ENCODE assay signal across 8 cellular contexts in the genomic region with DNA sequence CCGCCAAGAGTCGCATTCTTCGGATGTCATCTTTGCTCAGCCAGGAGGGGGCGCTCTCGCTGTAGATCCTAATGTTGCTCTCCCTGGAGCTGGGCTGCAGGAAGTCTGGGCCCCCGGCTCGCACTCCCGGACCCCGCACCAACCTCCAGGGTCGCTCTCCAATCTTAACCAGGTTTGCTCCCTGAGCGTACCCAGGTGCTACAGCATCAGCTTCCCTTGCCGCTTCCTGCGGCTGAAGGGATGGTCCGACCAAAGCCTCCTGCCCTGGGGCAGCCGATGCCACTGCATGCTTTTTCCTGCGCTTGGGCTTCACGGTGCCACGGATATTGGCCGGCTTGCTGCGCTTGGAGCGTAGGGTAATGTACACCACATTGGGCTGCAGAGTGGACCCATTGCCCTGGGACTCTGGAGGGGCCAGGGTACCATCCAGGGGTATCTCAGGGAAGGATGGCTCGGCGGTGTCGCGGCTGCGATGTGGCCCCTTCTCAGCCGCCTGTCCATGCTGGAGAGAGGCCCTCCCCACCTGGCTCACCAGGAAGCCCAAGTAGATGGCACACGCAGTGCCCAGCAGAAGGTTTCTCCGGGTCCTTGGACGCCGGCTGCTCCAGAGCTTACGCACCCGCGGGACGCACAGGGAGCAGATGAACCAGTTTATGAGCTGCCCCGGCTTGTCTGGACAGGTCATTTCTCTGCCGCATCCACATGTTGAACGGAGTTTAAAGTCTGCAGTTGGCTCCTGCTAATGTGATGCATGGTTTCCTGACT. TPM values are rescaled to one million over a fixed set of nuclear protein-coding genes. Genes with fewer than 3 reads are reported as not detected.
DNase-seq lines count a peak whose midpoint lies in the region; ATAC-seq and TF ChIP-seq lines count a peak whose summit lies in the region.

No MANE protein-coding gene starts in this region.

- intact Hi-C loops in IMR-90 (cut with micrococcal nuclease): loop anchor here (5.0 kb wide), 2 partner anchors 86 to 949 kb away; partner anchors contain the start of gene GRIA2

- WGBS in IMR-90 (ENCODE audit: extremely low coverage in 2 of 2, insufficient read length in 1 of 2), 2 experiments: 78% methylated on average over 26 of the region's 38 CpGs; no CpG with 5 or more reads in 1 of the 2 experiments
- 64 to 71% methylated on average over 17 to 30 of the region's 38 CpGs for WGBS in upper lobe of left lung, 2 donors

- TSS peak; percentile 93 for BruUV-seq in IMR-90 (replicated peaks; lab: Mats Ljungman, UMichigan)

- H3K9me3 ChIP-seq in IMR-90 (ENCODE audit: control insufficient read depth, insufficient read depth, low read length): no peaks in the 10 kb centered on the region
- H3K9me3 ChIP-seq in upper lobe of left lung: no peaks in the 10 kb centered on the region

- TF ChIP-seq POLR2A in IMR-90 (IDR thresholded peaks at IDR 0.05; ENCODE audit: low read depth, low read length): no peak
- TF ChIP-seq POLR2A in upper lobe of left lung (IDR thresholded peaks at IDR 0.05): peak in 1 of 4 donors; percentile 12

- peak overlapping the region; percentile 24 to 50; a peak in 2 of 4 replicates for H4K8ac ChIP-seq in IMR-90 (ENCODE audit: low read depth in 2 of 2, low read length in 2 of 2)

- H3K4ac ChIP-seq in IMR-90 (ENCODE audit: low read depth, low read length): peak overlapping the region; percentile 42

- DNase-seq in GM10266 (ENCODE audit: extremely low spot score) (peak; percentile 20), IMR-90 (peak; percentile 23), caudate nucleus (lab: John Stamatoyannopoulos, UW) (peak in 3 of 61 donors; percentile 4 to 36 (median 12)), lung microvascular endothelial cell (ENCODE audit: low read depth in 2 of 2) (peak; percentile 77 to 83), upper lobe of left lung (peak; percentile 65 to 73), NCI-H1930 (lab: John Stamatoyannopoulos, UW) (no peak), KG1 (lab: John Stamatoyannopoulos, UW) (no peak), ACHN (no peak)

- CTCF ChIA-PET in IMR-90 (lab: Yijun Ruan, JAX): interaction anchor here (0.9 to 1.7 kb wide), 3 partner anchors 13 to 177 kb away, joined by 3 to 9 read pairs (median 3); no protein-coding TSS in a partner anchor

- H4K20me1 ChIP-seq in IMR-90 (ENCODE audit: insufficient read depth, low read length): no peaks in the 10 kb centered on the region

- peak overlapping the region; percentile 96 for H3K18ac ChIP-seq in IMR-90 (ENCODE audit: low read depth, low read length)

- peak overlapping the region; percentile 48 for H2AK9ac ChIP-seq in IMR-90 (replicated peaks; ENCODE audit: low read depth, low read length, poor library complexity)

- H3K4me3 ChIP-seq in IMR-90 (ENCODE audit: insufficient read depth, low read depth, low read length) (peak overlapping the region; percentile 30), upper lobe of left lung (peak overlapping the region; percentile 13 to 49 (median 32))

- H3K4me1 ChIP-seq in IMR-90 (ENCODE audit: control insufficient read depth, insufficient read depth, low read length): peaks cover 14% of the 10 kb centered on the region
- peaks cover 9 to 41% (median 22%) of the 10 kb centered on the region in 4 donors for H3K4me1 ChIP-seq in upper lobe of left lung

- H3K36me3 ChIP-seq in IMR-90 (ENCODE audit: control insufficient read depth, insufficient read depth, low read length) (peaks cover 7% of the 10 kb centered on the region; the same call in 1 of the 2 replicates), upper lobe of left lung (no peaks in the 10 kb centered on the region)

- dilution Hi-C loops in IMR-90 (cut with HindIII; ENCODE audit: low sequenced_read_pairs, unreplicated experiment): no loop called here

- TF ChIP-seq EP300 in upper lobe of left lung (IDR thresholded peaks at IDR 0.05): no peak

- H3K27ac ChIP-seq in IMR-90 (ENCODE audit: insufficient read depth, low read length) (peak overlapping the region; percentile 75; the same call in 1 of the 2 replicates), caudate nucleus (ENCODE audit: low read depth, low read length) (peak overlapping the region; percentile 60), upper lobe of left lung (peak overlapping the region in 3 of 4 donors; percentile 16 to 78 (median 68))

- peak overlapping the region; percentile 71 for H2BK120ac ChIP-seq in IMR-90 (ENCODE audit: low read depth, low read length)

- H3K4me2 ChIP-seq in IMR-90 (ENCODE audit: low read depth, low read length): peak overlapping the region; percentile 77

- no peak for TF ChIP-seq RAD21 in IMR-90 (IDR thresholded peaks at IDR 0.05; ENCODE audit: low read length)

- peak overlapping the region; percentile 29; the same call in 1 of the 2 replicates for H3K14ac ChIP-seq in IMR-90 (replicated peaks; ENCODE audit: low read depth, low read length)

- H3K23ac ChIP-seq in IMR-90 (ENCODE audit: low read depth, low read length): no peak overlapping the region

- H4K5ac ChIP-seq in IMR-90 (ENCODE audit: low read depth, low read length): peak overlapping the region; percentile 92

- peak overlapping the region; percentile 75 for H2BK20ac ChIP-seq in IMR-90 (ENCODE audit: low read depth, low read length)

- H3K79me1 ChIP-seq in IMR-90 (ENCODE audit: low read depth in 1 of 2, low read length in 2 of 2): no peaks in the 10 kb centered on the region

- H3K56ac ChIP-seq in IMR-90 (ENCODE audit: extremely low read depth, insufficient read depth, low read length): no peak overlapping the region; the same call in 1 of the 2 replicates

- peak; percentile 52 for TF ChIP-seq CTCF in GM10266 (IDR thresholded peaks at IDR 0.05; ENCODE audit: control insufficient read depth, insufficient read depth, low read depth, missing control alignments)
- no peak for TF ChIP-seq CTCF in IMR-90 (conservative IDR thresholded peaks at IDR 0.05; ENCODE audit: low read depth, low read length)
- TF ChIP-seq CTCF in upper lobe of left lung (IDR thresholded peaks at IDR 0.05): peak; percentile 24 to 68 (median 43)

- H4K91ac ChIP-seq in IMR-90 (ENCODE audit: insufficient read depth, low read depth, low read length): peak overlapping the region; percentile 57

- in situ Hi-C loops in IMR-90 (cut with MboI; ENCODE audit: low sequenced_read_pairs) (no loop called here), ACHN (cut with HindIII; ENCODE audit: low pct_ligation_motif_present, low pct_unique_long_range_greater_than_20kb, low sequenced_read_pairs) (loop anchor here (10.0 kb wide), 1 partner anchor 176 kb away; no protein-coding TSS in a partner anchor)

- peak overlapping the region; percentile 67; the same call in 1 of the 2 replicates for H3K9ac ChIP-seq in IMR-90 (ENCODE audit: low read depth, low read length)

- peak; percentile 19; the same call in 1 of the 2 replicates for ATAC-seq in IMR-90 (ENCODE audit: low read depth)
- ATAC-seq in upper lobe of left lung (ENCODE audit: low FRiP score in 2 of 2): peak; percentile 72 to 78

- H3K27me3 ChIP-seq in IMR-90 (ENCODE audit: control insufficient read depth, insufficient read depth, low read length) (no peaks in the 10 kb centered on the region), upper lobe of left lung (no peaks in the 10 kb centered on the region)

- H3K9me1 ChIP-seq in IMR-90 (ENCODE audit: insufficient read depth, low read length): no peaks in the 10 kb centered on the region

- peak overlapping the region; percentile 21 for H2BK5ac ChIP-seq in IMR-90 (ENCODE audit: low read depth, low read length, poor library complexity, severe bottlenecking)

- POLR2A ChIA-PET in IMR-90 (lab: Charles Lee; ENCODE audit: unreplicated experiment): no interaction called here

- H2AFZ ChIP-seq in IMR-90 (replicated peaks; ENCODE audit: low read length, poor library complexity): peak overlapping the region; percentile 82

- peak overlapping the region; percentile 33; the same call in 1 of the 2 replicates for H2AK5ac ChIP-seq in IMR-90 (ENCODE audit: low read depth, low read length)

- peak overlapping the region; percentile 53; the same call in 1 of the 3 replicates for H2BK15ac ChIP-seq in IMR-90 (ENCODE audit: low read depth, low read length)

TF ChIP-seq in IMR-90, 13 proteins besides CTCF, POLR2A, EP300 and RAD21:
- TF ChIP-seq SMC3 (IDR thresholded peaks at IDR 0.05; ENCODE audit: low read depth, low read length): no peak
- no peak for TF ChIP-seq RFX5 (IDR thresholded peaks at IDR 0.05; ENCODE audit: low read depth, low read length)
- TF ChIP-seq FOS (IDR thresholded peaks at IDR 0.05; ENCODE audit: low read depth, low read length): no peak
- TF ChIP-seq MXI1 (IDR thresholded peaks at IDR 0.05; ENCODE audit: borderline replicate concordance, low read depth, low read length): no peak
- no peak for TF ChIP-seq MAZ (IDR thresholded peaks at IDR 0.05; ENCODE audit: borderline replicate concordance, low read depth, low read length)

RNA-seq across cellular contexts. Expression of gene GASK1B, which starts 2.0 kb away (rescaled TPM):
- total RNA-seq in IMR-90 (2012; rRNA removed) (4.1 and 6.7 TPM in 2 replicates), lung microvascular endothelial cell (32.7 and 57.8 TPM in 2 replicates), upper lobe of left lung (10 to 100 TPM; 12.6 to 35.8 (median 27.1) TPM)
- 4.5 and 5.4 TPM in 2 replicates for polyA plus RNA-seq in IMR-90 (2012; rRNA removed)
- polyA plus RNA-seq in IMR-90 (2012; cell fraction: cytosol; rRNA removed): 1.9 and 4.6 TPM in 2 replicates
- polyA plus RNA-seq in IMR-90 (2012; cell fraction: nucleus; rRNA removed; ENCODE audit: low replicate concordance): 2.3 and 5.6 TPM in 2 replicates

RNA-seq across cellular contexts. Expression of gene TMEM144, which starts 39.4 kb away (rescaled TPM):
- total RNA-seq in IMR-90 (2012; rRNA removed) (1.9 and 2.2 TPM in 2 replicates), lung microvascular endothelial cell (2.4 and 5.8 TPM in 2 replicates), upper lobe of left lung (10 to 100 TPM in 5 of 6 donors, 1 to 10 TPM in 1; 8.6 to 16.7 (median 13.7) TPM)
- polyA plus RNA-seq in IMR-90 (2012; rRNA removed): 0.39 and 0.58 TPM in 2 replicates
- polyA plus RNA-seq in IMR-90 (2012; cell fraction: cytosol; rRNA removed): 0.09 and 0.39 TPM in 2 replicates
- 0.04 and 0.68 TPM in 2 replicates for polyA plus RNA-seq in IMR-90 (2012; cell fraction: nucleus; rRNA removed; ENCODE audit: low replicate concordance)

Comparison
In these comparisons a context has a peak if more than half of its experiments do, and no peak if none do; other contexts are left out.
1. DNase-seq: peak in GM10266 (single experiment), IMR-90 (single experiment), lung microvascular endothelial cell (2 of 2) and upper lobe of left lung (2 of 2); none in NCI-H1930 (0 of 2), KG1 (single experiment) and ACHN (single experiment).
2. Peak in every context shown above with its lines, with median percentiles within 50 percentile points of each other: H3K27ac ChIP-seq.